In genomic region chr7:132516042-132516840, GRCh38 we compare ENCODE assay signal across 2 cellular contexts.
TF ChIP-seq lines count a peak whose summit lies in the region.

No MANE protein-coding gene starts in this region.

TF ChIP-seq in HepG2, 621 proteins besides CTCF, POLR2A, EP300 and RAD21 (continued from another document):
- TF ChIP-seq FOSL2 (CRISPR knock-in tag; IDR thresholded peaks at IDR 0.05), result 0 out of 2 replicates have a peak, but pooled peaks have one; percentile 19

TF ChIP-seq in HEK293T, 16 proteins besides CTCF, POLR2A, EP300 and RAD21 (continued from another document):
- TF ChIP-seq FOXM1 (IDR thresholded peaks at IDR 0.05; ENCODE audit: borderline replicate concordance), result no peak
- TF ChIP-seq LEF1 (IDR thresholded peaks at IDR 0.05; ENCODE audit: borderline replicate concordance), result no peak
- no peak for TF ChIP-seq SP1 (IDR thresholded peaks at IDR 0.05)
- TF ChIP-seq BHLHE40 (IDR thresholded peaks at IDR 0.05; ENCODE audit: borderline replicate concordance), result no peak
- TF ChIP-seq PKNOX1 (IDR thresholded peaks at IDR 0.05), result no peak
- TF ChIP-seq L3MBTL2 (conservative IDR thresholded peaks at IDR 0.05), result no peak
- TF ChIP-seq NFRKB (IDR thresholded peaks at IDR 0.05), result no peak
